9 cellular contexts compared by ENCODE assay signal in genomic region chr15:85582719-85583089, GRCh38.
DNase-seq lines count a peak whose midpoint lies in the region; ATAC-seq and TF ChIP-seq lines count a peak whose summit lies in the region.
"Had no signal": no experiment of that assay in that cellular context is flagged by ENCODE, and none has a peak within 500 bp of the region (broad histone marks: within the 10 kb centered on the region; RNA-seq: fewer than 3 reads in every experiment).

No MANE protein-coding gene starts in this region.

- H3K27ac ChIP-seq in epithelial cell of prostate: peak overlapping the region; percentile 27
- H3K27ac ChIP-seq in osteoblast (ENCODE audit: low read depth, low read length): no peak overlapping the region
- H3K27ac ChIP-seq: SK-N-MC had no signal

- H3K27me3 Mint-ChIP-seq in chondrocyte (ENCODE audit: low read depth): no peaks in the 10 kb centered on the region

- H3K36me3 Mint-ChIP-seq in chondrocyte (ENCODE audit: low read depth): peaks cover 31% of the 10 kb centered on the region

- H3K36me3 ChIP-seq in osteoblast (ENCODE audit: insufficient read depth, low read length): peaks cover 14% of the 10 kb centered on the region

- H3K9me3 ChIP-seq in osteoblast (ENCODE audit: low read depth, low read length): no peaks in the 10 kb centered on the region

- no peaks in the 10 kb centered on the region for H3K27me3 ChIP-seq in osteoblast (ENCODE audit: insufficient read depth, low read length)

- no peaks in the 10 kb centered on the region for H4K20me1 ChIP-seq in osteoblast (ENCODE audit: insufficient read depth, low read length)

- peak overlapping the region; percentile 31 for H3K4me2 ChIP-seq in osteoblast (ENCODE audit: insufficient read depth, low read length)

- TF ChIP-seq CTCF in osteoblast (IDR thresholded peaks at IDR 0.05; ENCODE audit: extremely low read depth, low read depth, low read length) (no peak), chondrocyte (IDR thresholded peaks at IDR 0.05) (no peak)

- H3K79me2 ChIP-seq in osteoblast (ENCODE audit: insufficient read depth, low read length): peaks cover 33% of the 10 kb centered on the region

- no peak overlapping the region for H3K27ac Mint-ChIP-seq in chondrocyte (ENCODE audit: unreplicated experiment)

- H2AFZ ChIP-seq in osteoblast (ENCODE audit: low read length): no peak overlapping the region

- no peaks in the 10 kb centered on the region for H3K9me3 Mint-ChIP-seq in chondrocyte (ENCODE audit: low read depth)

- H3K4me1 Mint-ChIP-seq in chondrocyte (ENCODE audit: low read depth): peaks cover 38% of the 10 kb centered on the region

- peak; percentile 41 for ATAC-seq in GM19043 (IDR thresholded peaks at IDR 0.05; ENCODE audit: low read depth, unreplicated experiment)
- ATAC-seq in HG03378 (IDR thresholded peaks at IDR 0.05; ENCODE audit: unreplicated experiment): peak; percentile 32

- H3K4me1 ChIP-seq in osteoblast (ENCODE audit: insufficient read depth, low read length): peaks cover 21% of the 10 kb centered on the region

- no peak overlapping the region for H3K4me3 ChIP-seq in osteoblast (ENCODE audit: insufficient read depth, low read length)
- H3K4me3 ChIP-seq: SK-N-MC had no signal

- H3K4me3 Mint-ChIP-seq in chondrocyte (ENCODE audit: unreplicated experiment): no peak overlapping the region

- DNase-seq in activated CD4-positive, alpha-beta T cell treated with anti-CD3 and anti-CD28 coated beads, Interleukin-2, amount 50 U/mL, for 48 hours: peak; percentile 50 to 63
- no peak for DNase-seq in epithelial cell of prostate (ENCODE audit: low read depth, low spot score)
- DNase-seq in osteoblast (ENCODE audit: insufficient read length, low spot score, missing footprints): no peak
- peak; percentile 65 for DNase-seq in ureter (ENCODE audit: low spot score)
- no peak for DNase-seq in chondrocyte (ENCODE audit: low spot score)
- DNase-seq in NCI-H187 treated with DMSO at 0.1 percent for 48 hours (lab: John Stamatoyannopoulos, UW): no peak

Comparison
In these comparisons a context has a peak if more than half of its experiments do, and no peak if none do; other contexts are left out.
1. DNase-seq: peak in activated CD4-positive, alpha-beta T cell treated with anti-CD3 and anti-CD28 coated beads, Interleukin-2, amount 50 U/mL, for 48 hours (2 of 2) and ureter (single experiment); none in epithelial cell of prostate (single experiment), osteoblast (single experiment), chondrocyte (single experiment) and NCI-H187 treated with DMSO at 0.1 percent for 48 hours (single experiment).